In genomic region chr10:104255244-104255981, GRCh38 we compare ENCODE assay signal across 8 cellular contexts. TPM values are rescaled to one million over a fixed set of nuclear protein-coding genes. Genes with fewer than 3 reads are reported as not detected.
DNase-seq lines count a peak whose midpoint lies in the region; ATAC-seq and TF ChIP-seq lines count a peak whose summit lies in the region.

No MANE protein-coding gene starts in this region.

- intact Hi-C loops in activated CD4-positive, alpha-beta T cell treated with anti-CD3 and anti-CD28 coated beads, Interleukin-2, amount 10 ng/mL, durations not matched to agents 24 days and 14 days (cut with micrococcal nuclease) = loop anchor here (1.0 to 5.0 kb wide), 3 partner anchors 13 to 288 kb away; partner anchors contain the start of genes CFAP43 and SLK
- intact Hi-C loops in PC-3 (cut with micrococcal nuclease) (no loop called here), left lung (cut with DNase I) (no loop called here)

- CTCF ChIA-PET in PC-3 (lab: Charles Lee) = interaction anchor here (0.5 to 1.0 kb wide), 2 partner anchors 19 to 37 kb away, joined by 3 to 6 read pairs; no protein-coding TSS in a partner anchor

- H3K27ac ChIP-seq in PC-3 (ENCODE audit: low read length) (peak overlapping the region; percentile 3), cingulate gyrus (ENCODE audit: low read depth, low read length) (peak overlapping the region; percentile 94), left lung (peak overlapping the region; percentile 97 to 99), subcutaneous abdominal adipose tissue (ENCODE audit: low read depth, low read length) (peak overlapping the region; percentile 93)

- peaks cover 3% of the 10 kb centered on the region for H3F3A ChIP-seq in PC-3 (ENCODE audit: low read length, unreplicated experiment)

- TF ChIP-seq CTCF in PC-3 (conservative IDR thresholded peaks at IDR 0.05; ENCODE audit: low read depth, low read length) = no peak
- no peak for TF ChIP-seq CTCF in left lung (IDR thresholded peaks at IDR 0.05)

- H3K4me3 Mint-ChIP-seq in activated CD4-positive, alpha-beta T cell treated with anti-CD3 and anti-CD28 coated beads, Interleukin-2, amount 10 ng/mL, durations not matched to agents 24 days and 14 days = peak overlapping the region; percentile 96

- H4K20me1 ChIP-seq in PC-3 (ENCODE audit: low read length) = 0 out of 2 replicates have a peak, but pooled peaks cover 4% of the 10 kb centered on the region

- H3K79me2 ChIP-seq in PC-3 (ENCODE audit: low read length) = peaks cover 61% of the 10 kb centered on the region

- H3K4me2 ChIP-seq in PC-3 (ENCODE audit: low read length) = peak overlapping the region; percentile 82

- POLR2A ChIA-PET in PC-3 (lab: Charles Lee; ENCODE audit: unreplicated experiment) = interaction anchor here (0.5 to 0.6 kb wide), 4 partner anchors 12 to 46 kb away, joined by 3 to 7 read pairs (median 4); no protein-coding TSS in a partner anchor

- ATAC-seq in HG02759 (IDR thresholded peaks at IDR 0.05; ENCODE audit: unreplicated experiment) (peak; percentile 35), PC-3 (peak; percentile 61), left lung (peak; percentile 68)

- DNase-seq in activated CD4-positive, alpha-beta T cell treated with anti-CD3 and anti-CD28 coated beads, Interleukin-2, amount 10 ng/mL, durations not matched to agents 24 days and 14 days = peak; percentile 70
- no peak for DNase-seq in activated CD4-positive, alpha-beta T cell treated with anti-CD3 and anti-CD28 coated beads, Interleukin-2, amount 50 U/mL, for 48 hours
- peak; percentile 48 for DNase-seq in PC-3
- DNase-seq in left lung = no peak
- DNase-seq in cortex of kidney (lab: John Stamatoyannopoulos, UW) = no peak

- peaks cover 54% of the 10 kb centered on the region for H3K4me1 Mint-ChIP-seq in activated CD4-positive, alpha-beta T cell treated with anti-CD3 and anti-CD28 coated beads, Interleukin-2, amount 10 ng/mL, durations not matched to agents 24 days and 14 days

- TSS peak; percentile 48 for BruUV-seq in PC-3 (replicated peaks; lab: Mats Ljungman, UMichigan)

- H3K27me3 ChIP-seq in PC-3 (ENCODE audit: low read length) (no peaks in the 10 kb centered on the region), left lung (no peaks in the 10 kb centered on the region), subcutaneous abdominal adipose tissue (ENCODE audit: control insufficient read depth in 5 of 5, insufficient read depth in 4 of 5, low read length in 5 of 5) (no peaks in the 10 kb centered on the region)

- H3K27me3 Mint-ChIP-seq in activated CD4-positive, alpha-beta T cell treated with anti-CD3 and anti-CD28 coated beads, Interleukin-2, amount 10 ng/mL, durations not matched to agents 24 days and 14 days = peaks cover 8% of the 10 kb centered on the region

- peaks cover 3% of the 10 kb centered on the region for H3K9me3 Mint-ChIP-seq in activated CD4-positive, alpha-beta T cell treated with anti-CD3 and anti-CD28 coated beads, Interleukin-2, amount 10 ng/mL, durations not matched to agents 24 days and 14 days

- H3K36me3 ChIP-seq in PC-3 (ENCODE audit: low read depth, low read length) = peaks cover 13% of the 10 kb centered on the region
- H3K36me3 ChIP-seq in left lung = peaks cover 0 to 32% of the 10 kb centered on the region in 2 donors
- peaks cover 8 to 24% (median 18%) of the 10 kb centered on the region in 5 donors for H3K36me3 ChIP-seq in subcutaneous abdominal adipose tissue (ENCODE audit: control insufficient read depth in 5 of 5, insufficient read depth in 5 of 5, low read length in 5 of 5)

- H3K9me3 ChIP-seq in PC-3 (ENCODE audit: low read length) (no peaks in the 10 kb centered on the region), left lung (no peaks in the 10 kb centered on the region), subcutaneous abdominal adipose tissue (ENCODE audit: control insufficient read depth in 5 of 5, low read length in 5 of 5) (no peaks in the 10 kb centered on the region)

- peak overlapping the region; percentile 95 for H3K27ac Mint-ChIP-seq in activated CD4-positive, alpha-beta T cell treated with anti-CD3 and anti-CD28 coated beads, Interleukin-2, amount 10 ng/mL, durations not matched to agents 24 days and 14 days

- peak overlapping the region; percentile 91 for H2AFZ ChIP-seq in PC-3 (ENCODE audit: low read length)

- H3K4me3 ChIP-seq in PC-3 (ENCODE audit: low read length) = peak overlapping the region; percentile 81
- peak overlapping the region; percentile 86 to 95 for H3K4me3 ChIP-seq in left lung
- H3K4me3 ChIP-seq in subcutaneous abdominal adipose tissue (ENCODE audit: low read depth in 1 of 5, low read length in 5 of 5) = peak overlapping the region; percentile 74 to 91 (median 87)

- H3K9ac ChIP-seq in PC-3 (ENCODE audit: low read length) = peak overlapping the region; percentile 92
- H3K9ac ChIP-seq in subcutaneous abdominal adipose tissue (ENCODE audit: low read length in 5 of 5) = peak overlapping the region; percentile 84 to 95 (median 91)

- H3K36me3 Mint-ChIP-seq in activated CD4-positive, alpha-beta T cell treated with anti-CD3 and anti-CD28 coated beads, Interleukin-2, amount 10 ng/mL, durations not matched to agents 24 days and 14 days (ENCODE audit: low read depth) = peaks cover 30% of the 10 kb centered on the region

- H3K9me2 ChIP-seq in PC-3 (replicated peaks; ENCODE audit: low read length) = no peaks in the 10 kb centered on the region

- peaks cover 28% of the 10 kb centered on the region for H3K4me1 ChIP-seq in PC-3 (ENCODE audit: insufficient read depth, low read length)
- peaks cover 20 to 59% of the 10 kb centered on the region in 2 donors for H3K4me1 ChIP-seq in left lung
- H3K4me1 ChIP-seq in subcutaneous abdominal adipose tissue (ENCODE audit: control insufficient read depth in 5 of 5, insufficient read depth in 5 of 5, low read length in 5 of 5) = peaks cover 0 to 39% (median 31%) of the 10 kb centered on the region in 5 donors

RNA-seq across cellular contexts. Expression of gene GSTO1, which starts 0.7 kb away (rescaled TPM):
- total RNA-seq in activated CD4-positive, alpha-beta T cell treated with anti-CD3 and anti-CD28 coated beads, Interleukin-2, amount 10 ng/mL, durations not matched to agents 24 days and 14 days = 136 and 140 TPM in 2 replicates
- total RNA-seq in PC-3 (2014; rRNA removed) = 38.2 and 46.0 TPM in 2 replicates
- 100 to 1,000 TPM; 106 to 157 TPM for total RNA-seq in left lung

RNA-seq across cellular contexts. Expression of gene GSTO2, which starts 13.6 kb away (rescaled TPM):
- total RNA-seq in activated CD4-positive, alpha-beta T cell treated with anti-CD3 and anti-CD28 coated beads, Interleukin-2, amount 10 ng/mL, durations not matched to agents 24 days and 14 days = 0.77 and 1.3 TPM in 2 replicates
- 8.1 and 13.8 TPM in 2 replicates for total RNA-seq in PC-3 (2014; rRNA removed)
- 10 to 100 TPM in 1 of 2 donors, 1 to 10 TPM in 1; 9.5 to 13.4 TPM for total RNA-seq in left lung

RNA-seq across cellular contexts. Expression of gene CFAP43, which starts 23.2 kb away (rescaled TPM):
- total RNA-seq in activated CD4-positive, alpha-beta T cell treated with anti-CD3 and anti-CD28 coated beads, Interleukin-2, amount 10 ng/mL, durations not matched to agents 24 days and 14 days = not detected in 2 replicates
- total RNA-seq in PC-3 (2014; rRNA removed) (0.17 and 0.44 TPM in 2 replicates), left lung (1 to 10 TPM in 1 of 2 donors, under 1 TPM in 1; 0.70 to 7.4 TPM)

Comparison
In these comparisons a context has a peak if more than half of its experiments do, and no peak if none do; other contexts are left out.
1. DNase-seq: peak in activated CD4-positive, alpha-beta T cell treated with anti-CD3 and anti-CD28 coated beads, Interleukin-2, amount 10 ng/mL, durations not matched to agents 24 days and 14 days (single experiment) and PC-3 (single experiment); none in activated CD4-positive, alpha-beta T cell treated with anti-CD3 and anti-CD28 coated beads, Interleukin-2, amount 50 U/mL, for 48 hours (0 of 2), left lung (0 of 2) and cortex of kidney (single experiment).
2. H3K27ac ChIP-seq: peak in every context shown above with its lines; median percentile 98 in left lung; 94 in cingulate gyrus; 93 in subcutaneous abdominal adipose tissue; 3 in PC-3.
3. Peak in every context shown above with its lines, with median percentiles within 50 percentile points of each other: ATAC-seq and H3K4me3 ChIP-seq.